In the genomic region with DNA sequence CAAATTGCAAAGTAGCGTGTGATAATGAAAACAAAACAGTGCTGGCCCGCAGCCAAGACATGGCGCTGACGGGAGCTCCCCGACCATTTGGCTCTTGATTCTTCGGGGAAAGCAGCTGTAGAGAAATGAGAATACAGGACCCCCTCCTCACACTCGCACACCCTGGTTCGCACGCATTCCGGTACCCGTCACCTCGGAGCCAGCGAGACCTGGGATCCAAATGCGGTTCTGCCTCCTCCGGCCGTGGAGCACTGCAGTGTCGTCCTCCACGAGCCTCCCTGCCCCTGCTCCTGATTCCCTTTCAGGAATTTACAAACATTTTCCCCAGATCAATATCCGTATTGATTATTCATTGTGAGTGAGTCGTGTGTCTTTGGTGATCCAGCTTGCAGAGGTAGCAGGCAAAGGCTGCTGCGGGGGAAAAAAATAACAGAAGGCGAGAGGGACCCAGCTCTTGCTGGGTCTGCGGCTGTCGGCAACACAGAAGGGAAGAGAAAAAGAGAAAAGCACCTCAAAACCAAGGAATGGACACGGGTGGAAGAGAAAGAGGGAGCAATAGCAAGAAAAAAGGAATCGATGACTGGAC, we compare ENCODE assay signal across 1 cellular context.
TF ChIP-seq lines count a peak whose summit lies in the region.

No MANE protein-coding gene starts in this region.

TF ChIP-seq in GM23338, 12 proteins besides CTCF, POLR2A, EP300 and RAD21 (continued from another document):
- TF ChIP-seq, protein P1, sequence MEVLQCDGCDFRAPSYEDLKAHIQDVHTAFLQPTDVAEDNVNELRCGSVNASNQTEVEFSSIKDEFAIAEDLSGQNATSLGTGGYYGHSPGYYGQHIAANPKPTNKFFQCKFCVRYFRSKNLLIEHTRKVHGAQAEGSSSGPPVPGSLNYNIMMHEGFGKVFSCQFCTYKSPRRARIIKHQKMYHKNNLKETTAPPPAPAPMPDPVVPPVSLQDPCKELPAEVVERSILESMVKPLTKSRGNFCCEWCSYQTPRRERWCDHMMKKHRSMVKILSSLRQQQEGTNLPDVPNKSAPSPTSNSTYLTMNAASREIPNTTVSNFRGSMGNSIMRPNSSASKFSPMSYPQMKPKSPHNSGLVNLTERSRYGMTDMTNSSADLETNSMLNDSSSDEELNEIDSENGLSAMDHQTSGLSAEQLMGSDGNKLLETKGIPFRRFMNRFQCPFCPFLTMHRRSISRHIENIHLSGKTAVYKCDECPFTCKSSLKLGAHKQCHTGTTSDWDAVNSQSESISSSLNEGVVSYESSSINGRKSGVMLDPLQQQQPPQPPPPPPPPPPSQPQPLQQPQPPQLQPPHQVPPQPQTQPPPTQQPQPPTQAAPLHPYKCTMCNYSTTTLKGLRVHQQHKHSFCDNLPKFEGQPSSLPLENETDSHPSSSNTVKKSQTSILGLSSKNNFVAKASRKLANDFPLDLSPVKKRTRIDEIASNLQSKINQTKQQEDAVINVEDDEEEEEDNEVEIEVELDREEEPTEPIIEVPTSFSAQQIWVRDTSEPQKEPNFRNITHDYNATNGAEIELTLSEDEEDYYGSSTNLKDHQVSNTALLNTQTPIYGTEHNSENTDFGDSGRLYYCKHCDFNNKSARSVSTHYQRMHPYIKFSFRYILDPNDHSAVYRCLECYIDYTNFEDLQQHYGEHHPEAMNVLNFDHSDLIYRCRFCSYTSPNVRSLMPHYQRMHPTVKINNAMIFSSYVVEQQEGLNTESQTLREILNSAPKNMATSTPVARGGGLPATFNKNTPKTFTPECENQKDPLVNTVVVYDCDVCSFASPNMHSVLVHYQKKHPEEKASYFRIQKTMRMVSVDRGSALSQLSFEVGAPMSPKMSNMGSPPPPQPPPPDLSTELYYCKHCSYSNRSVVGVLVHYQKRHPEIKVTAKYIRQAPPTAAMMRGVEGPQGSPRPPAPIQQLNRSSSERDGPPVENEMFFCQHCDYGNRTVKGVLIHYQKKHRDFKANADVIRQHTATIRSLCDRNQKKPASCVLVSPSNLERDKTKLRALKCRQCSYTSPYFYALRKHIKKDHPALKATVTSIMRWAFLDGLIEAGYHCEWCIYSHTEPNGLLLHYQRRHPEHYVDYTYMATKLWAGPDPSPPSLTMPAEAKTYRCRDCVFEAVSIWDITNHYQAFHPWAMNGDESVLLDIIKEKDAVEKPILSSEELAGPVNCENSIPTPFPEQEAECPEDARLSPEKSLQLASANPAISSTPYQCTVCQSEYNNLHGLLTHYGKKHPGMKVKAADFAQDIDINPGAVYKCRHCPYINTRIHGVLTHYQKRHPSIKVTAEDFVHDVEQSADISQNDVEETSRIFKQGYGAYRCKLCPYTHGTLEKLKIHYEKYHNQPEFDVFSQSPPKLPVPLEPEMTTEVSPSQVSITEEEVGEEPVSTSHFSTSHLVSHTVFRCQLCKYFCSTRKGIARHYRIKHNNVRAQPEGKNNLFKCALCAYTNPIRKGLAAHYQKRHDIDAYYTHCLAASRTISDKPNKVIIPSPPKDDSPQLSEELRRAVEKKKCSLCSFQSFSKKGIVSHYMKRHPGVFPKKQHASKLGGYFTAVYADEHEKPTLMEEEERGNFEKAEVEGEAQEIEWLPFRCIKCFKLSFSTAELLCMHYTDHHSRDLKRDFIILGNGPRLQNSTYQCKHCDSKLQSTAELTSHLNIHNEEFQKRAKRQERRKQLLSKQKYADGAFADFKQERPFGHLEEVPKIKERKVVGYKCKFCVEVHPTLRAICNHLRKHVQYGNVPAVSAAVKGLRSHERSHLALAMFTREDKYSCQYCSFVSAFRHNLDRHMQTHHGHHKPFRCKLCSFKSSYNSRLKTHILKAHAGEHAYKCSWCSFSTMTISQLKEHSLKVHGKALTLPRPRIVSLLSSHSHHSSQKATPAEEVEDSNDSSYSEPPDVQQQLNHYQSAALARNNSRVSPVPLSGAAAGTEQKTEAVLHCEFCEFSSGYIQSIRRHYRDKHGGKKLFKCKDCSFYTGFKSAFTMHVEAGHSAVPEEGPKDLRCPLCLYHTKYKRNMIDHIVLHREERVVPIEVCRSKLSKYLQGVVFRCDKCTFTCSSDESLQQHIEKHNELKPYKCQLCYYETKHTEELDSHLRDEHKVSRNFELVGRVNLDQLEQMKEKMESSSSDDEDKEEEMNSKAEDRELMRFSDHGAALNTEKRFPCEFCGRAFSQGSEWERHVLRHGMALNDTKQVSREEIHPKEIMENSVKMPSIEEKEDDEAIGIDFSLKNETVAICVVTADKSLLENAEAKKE (CRISPR knock-in tag; IDR thresholded peaks at IDR 0.05), result no peak
- TF ChIP-seq NANOG (IDR thresholded peaks at IDR 0.05; ENCODE audit: borderline replicate concordance) (no peak), JUNB (IDR thresholded peaks at IDR 0.05; ENCODE audit: unreplicated experiment) (no peak), ZNF114 (CRISPR knock-in tag; IDR thresholded peaks at IDR 0.05) (no peak), EZH2 (IDR thresholded peaks at IDR 0.05; ENCODE audit: low read depth, unreplicated experiment) (no peak), POLR2AphosphoS5 (IDR thresholded peaks at IDR 0.05; ENCODE audit: low read depth) (no peak), STAT1 (IDR thresholded peaks at IDR 0.05; ENCODE audit: unreplicated experiment) (no peak)
- TF ChIP-seq, protein P2, sequence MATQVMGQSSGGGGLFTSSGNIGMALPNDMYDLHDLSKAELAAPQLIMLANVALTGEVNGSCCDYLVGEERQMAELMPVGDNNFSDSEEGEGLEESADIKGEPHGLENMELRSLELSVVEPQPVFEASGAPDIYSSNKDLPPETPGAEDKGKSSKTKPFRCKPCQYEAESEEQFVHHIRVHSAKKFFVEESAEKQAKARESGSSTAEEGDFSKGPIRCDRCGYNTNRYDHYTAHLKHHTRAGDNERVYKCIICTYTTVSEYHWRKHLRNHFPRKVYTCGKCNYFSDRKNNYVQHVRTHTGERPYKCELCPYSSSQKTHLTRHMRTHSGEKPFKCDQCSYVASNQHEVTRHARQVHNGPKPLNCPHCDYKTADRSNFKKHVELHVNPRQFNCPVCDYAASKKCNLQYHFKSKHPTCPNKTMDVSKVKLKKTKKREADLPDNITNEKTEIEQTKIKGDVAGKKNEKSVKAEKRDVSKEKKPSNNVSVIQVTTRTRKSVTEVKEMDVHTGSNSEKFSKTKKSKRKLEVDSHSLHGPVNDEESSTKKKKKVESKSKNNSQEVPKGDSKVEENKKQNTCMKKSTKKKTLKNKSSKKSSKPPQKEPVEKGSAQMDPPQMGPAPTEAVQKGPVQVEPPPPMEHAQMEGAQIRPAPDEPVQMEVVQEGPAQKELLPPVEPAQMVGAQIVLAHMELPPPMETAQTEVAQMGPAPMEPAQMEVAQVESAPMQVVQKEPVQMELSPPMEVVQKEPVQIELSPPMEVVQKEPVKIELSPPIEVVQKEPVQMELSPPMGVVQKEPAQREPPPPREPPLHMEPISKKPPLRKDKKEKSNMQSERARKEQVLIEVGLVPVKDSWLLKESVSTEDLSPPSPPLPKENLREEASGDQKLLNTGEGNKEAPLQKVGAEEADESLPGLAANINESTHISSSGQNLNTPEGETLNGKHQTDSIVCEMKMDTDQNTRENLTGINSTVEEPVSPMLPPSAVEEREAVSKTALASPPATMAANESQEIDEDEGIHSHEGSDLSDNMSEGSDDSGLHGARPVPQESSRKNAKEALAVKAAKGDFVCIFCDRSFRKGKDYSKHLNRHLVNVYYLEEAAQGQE (IDR thresholded peaks at IDR 0.05; ENCODE audit: unreplicated experiment), result no peak
